Comparison of ENCODE assay signal across 24 cellular contexts in genomic region chr3:139327231-139327630, GRCh38.
"Had no signal": no experiment of that assay in that cellular context is flagged by ENCODE, and none has a peak within 500 bp of the region (broad histone marks: within the 10 kb centered on the region; RNA-seq: fewer than 3 reads in every experiment).

No MANE protein-coding gene starts in this region.

- H3K27me3 ChIP-seq: right atrium auricular region, right lobe of liver, uterus had no signal

- H2AFZ ChIP-seq: parathyroid adenoma had no signal

- H3K9me3 Mint-ChIP-seq: immature natural killer cell; naive thymus-derived CD8-positive, alpha-beta T cell; nephron; neural crest cell; stimulated activated memory B cell treated with anti-CD40 and anti-IgM and Interleukin-4, amounts not matched to agents 10 μg/mL and 1 μg/mL and 100 μg/mL, for 72 hours; stimulated activated naive CD8-positive, alpha-beta T cell treated with anti-CD3 and anti-CD28 coated beads, Interleukin-15, amount 100 ng/mL, for 72 hours; type B pancreatic cell had no signal

- H3K9me3 ChIP-seq: left ventricle myocardium inferior, right atrium auricular region, right lobe of liver, tibial nerve, uterus had no signal

- ATAC-seq: naive thymus-derived CD8-positive, alpha-beta T cell; right lobe of liver; stimulated activated memory B cell treated with anti-CD40 and anti-IgM and Interleukin-4, amounts not matched to agents 10 μg/mL and 1 μg/mL and 100 μg/mL, for 72 hours; stimulated activated naive CD8-positive, alpha-beta T cell treated with anti-CD3 and anti-CD28 coated beads, Interleukin-15, amount 100 ng/mL, for 72 hours had no signal

- DNase-seq: hypothalamus; immature natural killer cell; left ventricle myocardium inferior; mesendoderm; midbrain; naive thymus-derived CD8-positive, alpha-beta T cell; nucleus accumbens; right lobe of liver; stimulated activated CD4-positive, alpha-beta T cell treated with anti-CD3 and anti-CD28 coated beads, Interleukin-1b, Interleukin-23, amount 100 ng/mL, for 48 hours; stimulated activated CD4-positive, alpha-beta T cell treated with anti-CD3 and anti-CD28 coated beads, Interleukin-2, amount 100 ng/mL, for 48 hours; stimulated activated CD8-positive, alpha-beta memory T cell treated with anti-CD3 and anti-CD28 coated beads, Interleukin-4, amount 100 ng/mL, for 48 hours; stimulated activated naive CD4-positive, alpha-beta T cell treated with Interleukin-2 at 50 U/mL for 16 hours; stimulated activated naive CD8-positive, alpha-beta T cell treated with anti-CD3 and anti-CD28 coated beads, Interleukin-15, amount 100 ng/mL, for 72 hours; substantia nigra; uterus had no signal

- H3K79me2 ChIP-seq: parathyroid adenoma had no signal

- H3K4me3 Mint-ChIP-seq: immature natural killer cell; naive thymus-derived CD8-positive, alpha-beta T cell; nephron; neural crest cell; stimulated activated memory B cell treated with anti-CD40 and anti-IgM and Interleukin-4, amounts not matched to agents 10 μg/mL and 1 μg/mL and 100 μg/mL, for 72 hours; stimulated activated naive CD8-positive, alpha-beta T cell treated with anti-CD3 and anti-CD28 coated beads, Interleukin-15, amount 100 ng/mL, for 72 hours; type B pancreatic cell had no signal

- H3K4me2 ChIP-seq: smooth muscle cell had no signal

- H3K4me1 Mint-ChIP-seq: nephron had no signal

- H3K27ac Mint-ChIP-seq: immature natural killer cell; nephron; stimulated activated memory B cell treated with anti-CD40 and anti-IgM and Interleukin-4, amounts not matched to agents 10 μg/mL and 1 μg/mL and 100 μg/mL, for 72 hours; stimulated activated naive CD8-positive, alpha-beta T cell treated with anti-CD3 and anti-CD28 coated beads, Interleukin-15, amount 100 ng/mL, for 72 hours; type B pancreatic cell had no signal

- H3K36me3 Mint-ChIP-seq: immature natural killer cell; naive thymus-derived CD8-positive, alpha-beta T cell; stimulated activated memory B cell treated with anti-CD40 and anti-IgM and Interleukin-4, amounts not matched to agents 10 μg/mL and 1 μg/mL and 100 μg/mL, for 72 hours; type B pancreatic cell had no signal

- H3K4me1 ChIP-seq: right lobe of liver, uterus had no signal

- H3K36me3 ChIP-seq: left ventricle myocardium inferior, right atrium auricular region, right lobe of liver, tibial nerve, uterus had no signal

- H3K9ac ChIP-seq: parathyroid adenoma had no signal

- H3K27ac ChIP-seq: left ventricle myocardium inferior, parathyroid adenoma, right atrium auricular region, right lobe of liver, tibial nerve, uterus had no signal

- H3K4me3 ChIP-seq: left ventricle myocardium inferior, lung, right atrium auricular region, right lobe of liver, smooth muscle cell, tibial nerve, uterus had no signal
